ENCODE assay signal across 9 cellular contexts in genomic region chr20:25035924-25036323, GRCh38. TPM values are rescaled to one million over a fixed set of nuclear protein-coding genes. Genes with fewer than 3 reads are reported as not detected.
DNase-seq lines count a peak whose midpoint lies in the region; ATAC-seq and TF ChIP-seq lines count a peak whose summit lies in the region.
"Had no signal": no experiment of that assay in that cellular context is flagged by ENCODE, and none has a peak within 500 bp of the region (broad histone marks: within the 10 kb centered on the region; RNA-seq: fewer than 3 reads in every experiment).

No MANE protein-coding gene starts in this region.

- H3K4me3 ChIP-seq in sigmoid colon (no peak overlapping the region), foreskin fibroblast (ENCODE audit: low read depth in 1 of 2, low read length in 2 of 2) (no peak overlapping the region), hepatocyte (no peak overlapping the region)

- intact Hi-C loops in sigmoid colon (cut with DNase I) = loop anchor here (5.0 to 10.0 kb wide), 2 partner anchors 39 to 589 kb away; partner anchors contain the start of gene NANP

- DNase-seq in sigmoid colon (no peak), COLO829 (ENCODE audit: low spot score) (no peak), foreskin fibroblast (no peak), hepatocyte (ENCODE audit: low spot score) (no peak)
- DNase-seq: NCI-H1092 had no signal

- TF ChIP-seq CTCF in brain (conservative IDR thresholded peaks at IDR 0.05) (no peak), sigmoid colon (IDR thresholded peaks at IDR 0.05) (no peak), foreskin fibroblast (IDR thresholded peaks at IDR 0.05; ENCODE audit: low read depth, low read length) (no peak), hepatocyte (IDR thresholded peaks at IDR 0.05; ENCODE audit: poor library complexity) (no peak)

- H3K9me3 ChIP-seq in sigmoid colon (no peaks in the 10 kb centered on the region), hepatocyte (ENCODE audit: low read depth) (no peaks in the 10 kb centered on the region)

- H3K4me1 Mint-ChIP-seq in brain = peaks cover 80% of the 10 kb centered on the region

- H3K27ac ChIP-seq in sigmoid colon = peak overlapping the region; percentile 88 to 93 (median 88)
- no peak overlapping the region for H3K27ac ChIP-seq in hepatocyte

- H3K4me1 ChIP-seq in sigmoid colon (peaks cover 0 to 100% (median 88%) of the 10 kb centered on the region in 4 donors), hepatocyte (ENCODE audit: insufficient read depth) (peaks cover 53% of the 10 kb centered on the region)

- TF ChIP-seq EP300 in sigmoid colon (IDR thresholded peaks at IDR 0.05) = no peak

- no peaks in the 10 kb centered on the region for H3K36me3 Mint-ChIP-seq in brain

- H3K36me3 ChIP-seq in sigmoid colon = no peaks in the 10 kb centered on the region
- no peaks in the 10 kb centered on the region for H3K36me3 ChIP-seq in hepatocyte (replicated peaks; ENCODE audit: insufficient read depth, low read depth)

- H3K27me3 Mint-ChIP-seq in brain = peaks cover 3% of the 10 kb centered on the region

- H3K9me3 Mint-ChIP-seq in brain = no peaks in the 10 kb centered on the region

- peaks cover 4% of the 10 kb centered on the region for H4K20me1 ChIP-seq in hepatocyte (ENCODE audit: insufficient read depth, poor library complexity, severe bottlenecking)

- WGBS in sigmoid colon, 2 donors = 23 to 64% methylated on average over 4 of the region's 4 CpGs
- WGBS in hepatocyte (ENCODE audit: low lambda C conversion rate, missing lambda C conversion rate) = 71% methylated on average over 4 of the region's 4 CpGs

- ATAC-seq in GM18502 (IDR thresholded peaks at IDR 0.05; ENCODE audit: poor library complexity, unreplicated experiment) (peak; percentile 64), HG03378 (IDR thresholded peaks at IDR 0.05; ENCODE audit: unreplicated experiment) (peak; percentile 47), GM21515 (IDR thresholded peaks at IDR 0.05; ENCODE audit: unreplicated experiment) (no peak)

- no peaks in the 10 kb centered on the region for H3K9me2 ChIP-seq in hepatocyte (replicated peaks; ENCODE audit: insufficient read depth)

- H2AFZ ChIP-seq in hepatocyte = no peak overlapping the region

- H3K4me2 ChIP-seq in hepatocyte = no peak overlapping the region

- no peak for TF ChIP-seq POLR2A in sigmoid colon (IDR thresholded peaks at IDR 0.05)

- H3K27me3 ChIP-seq in sigmoid colon (no peaks in the 10 kb centered on the region), hepatocyte (no peaks in the 10 kb centered on the region)

- H3K79me2 ChIP-seq in hepatocyte = peaks cover 15% of the 10 kb centered on the region

- H3K4me3 Mint-ChIP-seq in brain = no peak overlapping the region

- H3K27ac Mint-ChIP-seq in brain = peak overlapping the region in 4 of 5 experiments; percentile 24 to 92 (median 70)

RNA-seq across cellular contexts. Expression of gene ACSS1, which starts 22.0 kb away (rescaled TPM):
- polyA plus RNA-seq in brain (ENCODE audit: insufficient read depth, low read depth, low replicate concordance) = 12.2 TPM
- total RNA-seq in sigmoid colon = 10 to 100 TPM; 27.1 to 41.0 (median 30.5) TPM
- 10 to 100 TPM; 20.1 to 24.7 (median 21.0) TPM for polyA plus RNA-seq in sigmoid colon
- total RNA-seq in hepatocyte = 20.5 and 22.2 TPM in 2 replicates
- polyA plus RNA-seq in hepatocyte = 28.2 and 37.7 TPM in 2 replicates

RNA-seq across cellular contexts. Expression of gene APMAP, which starts 43.4 kb away (rescaled TPM):
- polyA plus RNA-seq in brain (ENCODE audit: insufficient read depth, low read depth, low replicate concordance) (88.7 TPM), sigmoid colon (10 to 100 TPM in 2 of 3 donors, 1 to 10 TPM in 1; 9.6 to 55.8 (median 25.2) TPM), hepatocyte (123 and 125 TPM in 2 replicates)
- total RNA-seq in sigmoid colon (10 to 100 TPM; 22.7 to 35.3 (median 28.9) TPM), hepatocyte (97.7 and 110 TPM in 2 replicates)

RNA-seq across cellular contexts. Expression of gene VSX1, which starts 46.0 kb away (rescaled TPM):
- polyA plus RNA-seq in brain (ENCODE audit: insufficient read depth, low read depth, low replicate concordance) (0.56 TPM), sigmoid colon (under 1 TPM in 1 of 3 donors, not detected in 2; 0.03 TPM), hepatocyte (not detected in 2 replicates)
- total RNA-seq in sigmoid colon (not detected), hepatocyte (not detected in 2 replicates)
